ENCODE assay signal across 26 cellular contexts in genomic region chr11:35357893-35358292, GRCh38.
DNase-seq lines count a peak whose midpoint lies in the region; ATAC-seq, FAIRE-seq and TF ChIP-seq lines count a peak whose summit lies in the region.
"Had no signal": no experiment of that assay in that cellular context is flagged by ENCODE, and none has a peak within 500 bp of the region (broad histone marks: within the 10 kb centered on the region; RNA-seq: fewer than 3 reads in every experiment).

No MANE protein-coding gene starts in this region.

- DNase-seq in HFFc6 (peak; percentile 32), PC-9 (no peak), fibroblast of mammary gland (ENCODE audit: low read depth) (peak; percentile 66), pancreas (no peak), NCI-H2107 (lab: John Stamatoyannopoulos, UW) (no peak), RWPE1 (ENCODE audit: low spot score) (no peak), coronary artery (ENCODE audit: low spot score) (no peak)
- DNase-seq: activated B cell treated with CpG ODN at 0.5 μM for 24 hours; activated CD4-positive, alpha-beta T cell treated with anti-CD3 and anti-CD28 coated beads, Interleukin-2, amount 50 U/mL, for 4 hours; activated naive CD8-positive, alpha-beta T cell treated with anti-CD3 and anti-CD28 coated beads for 36 hours; CD4-positive, alpha-beta T cell; DMS153; effector CD8-positive, alpha-beta T cell; GDM1; glutamatergic neuron; H7; NCI-H1105; NCI-H1930; NCI-H446; Right ventricle myocardium superior; SW 1271; upper lobe of left lung had no signal

- TF ChIP-seq CTCF in HFFc6 (IDR thresholded peaks at IDR 0.05) (no peak), PC-9 (conservative IDR thresholded peaks at IDR 0.05) (no peak), fibroblast of mammary gland (conservative IDR thresholded peaks at IDR 0.05; ENCODE audit: control insufficient read depth, insufficient read depth, low read depth, low read length) (no peak), pancreas (IDR thresholded peaks at IDR 0.05) (no peak), RWPE1 (conservative IDR thresholded peaks at IDR 0.05; ENCODE audit: low read depth) (no peak), coronary artery (IDR thresholded peaks at IDR 0.05) (no peak)

- peak overlapping the region; percentile 50; the same call in 1 of the 2 replicates for H2AFZ ChIP-seq in PC-9

- H3K27ac Mint-ChIP-seq in HFFc6, result no peak overlapping the region
- H3K27ac Mint-ChIP-seq: activated B cell treated with CpG ODN at 0.5 μM for 24 hours; activated naive CD8-positive, alpha-beta T cell treated with anti-CD3 and anti-CD28 coated beads for 36 hours; CD4-positive, alpha-beta T cell; progenitor cell of endocrine pancreas had no signal

- H3K9me3 Mint-ChIP-seq in HFFc6, result no peaks in the 10 kb centered on the region
- H3K9me3 Mint-ChIP-seq: activated B cell treated with CpG ODN at 0.5 μM for 24 hours; activated naive CD8-positive, alpha-beta T cell treated with anti-CD3 and anti-CD28 coated beads for 36 hours; CD4-positive, alpha-beta T cell had no signal

- H3K79me2 ChIP-seq in PC-9 (ENCODE audit: low read depth), result no peaks in the 10 kb centered on the region

- 49 to 55% methylated on average over 6 of the region's 6 CpGs for WGBS in pancreas, 2 donors

- no peak overlapping the region for H3K4me3 ChIP-seq in PC-9
- H3K4me3 ChIP-seq in fibroblast of mammary gland (ENCODE audit: control insufficient read depth, low read depth, low read length), result no peak overlapping the region
- no peak overlapping the region for H3K4me3 ChIP-seq in pancreas
- H3K4me3 ChIP-seq in coronary artery, result no peak overlapping the region
- H3K4me3 ChIP-seq: upper lobe of left lung had no signal

- H3K27me3 Mint-ChIP-seq in HFFc6 (ENCODE audit: insufficient read depth), result no peaks in the 10 kb centered on the region
- H3K27me3 Mint-ChIP-seq: activated B cell treated with CpG ODN at 0.5 μM for 24 hours; activated naive CD8-positive, alpha-beta T cell treated with anti-CD3 and anti-CD28 coated beads for 36 hours; brain; CD4-positive, alpha-beta T cell had no signal

- H3K9me3 ChIP-seq in PC-9 (ENCODE audit: insufficient read depth, low read depth) (no peaks in the 10 kb centered on the region; the same call in none of the 2 replicates), pancreas (no peaks in the 10 kb centered on the region)
- H3K9me3 ChIP-seq: upper lobe of left lung had no signal

- no peaks in the 10 kb centered on the region for H3K27me3 ChIP-seq in PC-9 (ENCODE audit: insufficient read depth, low read depth)
- no peaks in the 10 kb centered on the region for H3K27me3 ChIP-seq in pancreas
- H3K27me3 ChIP-seq: upper lobe of left lung had no signal

- no peak overlapping the region for H3K4me3 Mint-ChIP-seq in HFFc6
- H3K4me3 Mint-ChIP-seq: activated B cell treated with CpG ODN at 0.5 μM for 24 hours; activated naive CD8-positive, alpha-beta T cell treated with anti-CD3 and anti-CD28 coated beads for 36 hours; brain; CD4-positive, alpha-beta T cell had no signal

- intact Hi-C loops in PC-9 (cut with micrococcal nuclease; ENCODE audit: unreplicated experiment) (no loop called here), pancreas (cut with DNase I) (no loop called here)

- no peak overlapping the region for H3K4me2 ChIP-seq in PC-9

- H3K27ac ChIP-seq in PC-9, result no peak overlapping the region
- H3K27ac ChIP-seq in pancreas, result peak overlapping the region in 1 of 4 donors; percentile 38
- H3K27ac ChIP-seq in RWPE1, result no peak overlapping the region
- no peak overlapping the region for H3K27ac ChIP-seq in coronary artery
- H3K27ac ChIP-seq: upper lobe of left lung had no signal

- H3K9me2 ChIP-seq in PC-9 (ENCODE audit: insufficient read depth), result no peaks in the 10 kb centered on the region

- ATAC-seq in pancreas, result peak; percentile 51 to 62 (median 55)
- no peak for ATAC-seq in HG03460 (IDR thresholded peaks at IDR 0.05; ENCODE audit: unreplicated experiment)

- no peaks in the 10 kb centered on the region for H3K36me3 ChIP-seq in PC-9 (ENCODE audit: low read depth)
- H3K36me3 ChIP-seq in pancreas, result no peaks in the 10 kb centered on the region
- H3K36me3 ChIP-seq: upper lobe of left lung had no signal

- POLR2A ChIA-PET in PC-9 (lab: Charles Lee; ENCODE audit: unreplicated experiment), result interaction anchor here (0.6 to 0.7 kb wide), 2 partner anchors 19 to 184 kb away, joined by 5 to 6 read pairs; no protein-coding TSS in a partner anchor
- POLR2A ChIA-PET in RWPE1 (lab: Yijun Ruan, JAX; ENCODE audit: low non-redundant PET), result no interaction called here

- no peaks in the 10 kb centered on the region for H4K20me1 ChIP-seq in PC-9 (ENCODE audit: insufficient read depth)

- peaks cover 48% of the 10 kb centered on the region for H3K4me1 Mint-ChIP-seq in HFFc6 (ENCODE audit: low read depth)
- H3K4me1 Mint-ChIP-seq: activated B cell treated with CpG ODN at 0.5 μM for 24 hours had no signal

- H3K4me1 ChIP-seq in PC-9 (replicated peaks; ENCODE audit: insufficient read depth), result peaks cover 24% of the 10 kb centered on the region
- peaks cover 0 to 16% (median 12%) of the 10 kb centered on the region in 3 donors for H3K4me1 ChIP-seq in pancreas

- H3F3A ChIP-seq in PC-9 (ENCODE audit: insufficient read depth, low read depth), result peaks cover 3% of the 10 kb centered on the region; the same call in 1 of the 2 replicates

- no TSS peak for BruUV-seq in PC-9 (replicated peaks; lab: Mats Ljungman, UMichigan)

- no peaks in the 10 kb centered on the region for H3K36me3 Mint-ChIP-seq in HFFc6 (ENCODE audit: low read depth)
- H3K36me3 Mint-ChIP-seq: activated naive CD8-positive, alpha-beta T cell treated with anti-CD3 and anti-CD28 coated beads for 36 hours had no signal

- CTCF ChIA-PET in PC-9 (lab: Charles Lee), result no interaction called here
- CTCF ChIA-PET in RWPE1 (lab: Yijun Ruan, JAX), result no interaction called here

- no peak for FAIRE-seq in pancreas (lab: Jason Lieb, UNC)
- FAIRE-seq: GM18507 had no signal

Comparison
In these comparisons a context has a peak if more than half of its experiments do, and no peak if none do; other contexts are left out.
1. DNase-seq: peak in HFFc6 (single experiment) and fibroblast of mammary gland (single experiment); none in PC-9 (0 of 2), pancreas (0 of 6), NCI-H2107 (single experiment), RWPE1 (single experiment) and coronary artery (single experiment).